In the genomic region with DNA sequence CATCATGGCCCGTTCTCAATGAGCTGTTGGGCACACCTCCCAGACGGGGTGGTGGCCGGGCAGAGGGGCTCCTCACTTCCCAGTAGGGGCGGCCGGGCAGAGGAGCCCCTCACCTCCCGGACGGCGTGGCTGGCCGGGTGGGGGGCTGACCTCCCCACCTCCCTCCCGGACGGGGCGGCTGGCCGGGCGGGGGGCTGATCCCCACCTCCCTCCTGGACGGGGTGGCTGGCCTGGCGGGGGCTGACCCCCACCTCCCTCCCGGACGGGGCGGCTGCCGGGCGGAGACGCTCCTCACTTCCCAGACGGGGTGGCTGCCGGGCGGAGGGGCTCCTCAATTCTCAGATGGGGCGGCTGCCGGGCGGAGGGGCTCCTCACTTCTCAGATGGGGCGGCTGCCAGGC, we compare ENCODE assay signal across 1 cellular context. TPM values are rescaled to one million over a fixed set of nuclear protein-coding genes. Genes with fewer than 3 reads are reported as not detected.
"Had no signal": no experiment of that assay in that cellular context is flagged by ENCODE, and none has a peak within 500 bp of the region (broad histone marks: within the 10 kb centered on the region; RNA-seq: fewer than 3 reads in every experiment).

No MANE protein-coding gene starts in this region.

RNA-seq across cellular contexts. Expression of gene RBPMS2, which starts 23.5 kb away (rescaled TPM):
- total RNA-seq: LHCN-M2 had no signal
